ENCODE assay signal across 9 cellular contexts in genomic region chr1:154198756-154199562, GRCh38. TPM values are rescaled to one million over a fixed set of nuclear protein-coding genes. Genes with fewer than 3 reads are reported as not detected.
DNase-seq lines count a peak whose midpoint lies in the region; ATAC-seq and TF ChIP-seq lines count a peak whose summit lies in the region.
"Had no signal": no experiment of that assay in that cellular context is flagged by ENCODE, and none has a peak within 500 bp of the region (broad histone marks: within the 10 kb centered on the region; RNA-seq: fewer than 3 reads in every experiment).

No MANE protein-coding gene starts in this region.

- H3K27me3 ChIP-seq in lung (ENCODE audit: control insufficient read depth, insufficient read depth) (no peaks in the 10 kb centered on the region), vagina (no peaks in the 10 kb centered on the region)

- H3K4me3 ChIP-seq in lung (no peak overlapping the region), vagina (no peak overlapping the region)

- H3K27ac ChIP-seq in lung (ENCODE audit: low read depth in 1 of 2, low read length in 1 of 2) (no peak overlapping the region), vagina (peak overlapping the region; percentile 31)

- H3K27me3 Mint-ChIP-seq in activated CD8-positive, alpha-beta memory T cell treated with anti-CD3 and anti-CD28 coated beads, Interleukin-2, amount 10 ng/mL, durations not matched to agents 7 days and 5 days, result peaks cover 10% of the 10 kb centered on the region

- CTCF ChIA-PET in activated CD8-positive, alpha-beta memory T cell treated with anti-CD3 and anti-CD28 coated beads, Interleukin-2, amount 10 ng/mL, durations not matched to agents 7 days and 5 days (lab: Charles Lee), result interaction anchor here (0.6 to 3.6 kb wide), 32 partner anchors 9 to 205 kb away, joined by 3 to 24 read pairs (median 4); partner anchors contain the start of genes HAX1 and UBAP2L

- peaks cover 3% of the 10 kb centered on the region for H3K4me1 Mint-ChIP-seq in activated CD8-positive, alpha-beta memory T cell treated with anti-CD3 and anti-CD28 coated beads, Interleukin-2, amount 10 ng/mL, durations not matched to agents 7 days and 5 days

- DNase-seq in activated CD8-positive, alpha-beta memory T cell treated with anti-CD3 and anti-CD28 coated beads, Interleukin-2, amount 10 ng/mL, durations not matched to agents 7 days and 5 days, result peak; percentile 58
- no peak for DNase-seq in activated CD8-positive, alpha-beta memory T cell treated with anti-CD3 and anti-CD28 coated beads, Interleukin-2, amount 50 U/mL, for 48 hours
- DNase-seq in LHCN-M2 (ENCODE audit: low read depth), result peak; percentile 70
- peak; percentile 83 for DNase-seq in dermis blood vessel endothelial cell
- DNase-seq in lung (ENCODE audit: low spot score), result peak; percentile 47
- no peak for DNase-seq in vagina (ENCODE audit: extremely low spot score in 2 of 2)

- no peaks in the 10 kb centered on the region for H3K36me3 Mint-ChIP-seq in activated CD8-positive, alpha-beta memory T cell treated with anti-CD3 and anti-CD28 coated beads, Interleukin-2, amount 10 ng/mL, durations not matched to agents 7 days and 5 days

- no peaks in the 10 kb centered on the region for H3K36me3 ChIP-seq in lung (ENCODE audit: control insufficient read depth in 2 of 2, insufficient read depth in 2 of 2, low read length in 2 of 2)
- no peaks in the 10 kb centered on the region for H3K36me3 ChIP-seq in vagina

- WGBS in lung, 2 donors, result 6 to 8% methylated on average over 5 of the region's 5 CpGs

- intact Hi-C loops in vagina (cut with DNase I), result no loop called here

- H3K9me3 Mint-ChIP-seq in activated CD8-positive, alpha-beta memory T cell treated with anti-CD3 and anti-CD28 coated beads, Interleukin-2, amount 10 ng/mL, durations not matched to agents 7 days and 5 days (ENCODE audit: low read depth), result no peaks in the 10 kb centered on the region

- peak; percentile 77 for ATAC-seq in activated CD8-positive, alpha-beta memory T cell treated with anti-CD3 and anti-CD28 coated beads, Interleukin-2, amount 10 ng/mL, durations not matched to agents 7 days and 5 days
- peak; percentile 88 for ATAC-seq in SK-N-SH treated with all-trans-retinoic acid at 6 μM for 48 hours
- ATAC-seq in lung (ENCODE audit: insufficient read depth, low FRiP score), result peak; percentile 23
- ATAC-seq in HG02763 (IDR thresholded peaks at IDR 0.05; ENCODE audit: unreplicated experiment), result no peak

- H3K9me3 ChIP-seq in lung (ENCODE audit: control insufficient read depth in 2 of 2, insufficient read depth in 1 of 2, low read length in 1 of 2) (no peaks in the 10 kb centered on the region), vagina (no peaks in the 10 kb centered on the region)

- TF ChIP-seq POLR2A in vagina (IDR thresholded peaks at IDR 0.05), result no peak

- no peak overlapping the region for H3K27ac Mint-ChIP-seq in activated CD8-positive, alpha-beta memory T cell treated with anti-CD3 and anti-CD28 coated beads, Interleukin-2, amount 10 ng/mL, durations not matched to agents 7 days and 5 days

- TF ChIP-seq CTCF in lung (IDR thresholded peaks at IDR 0.05; ENCODE audit: control extremely low read depth, extremely low read depth) (peak; percentile 61), vagina (IDR thresholded peaks at IDR 0.05) (peak in 1 of 3 experiments; percentile 46)

- H3K4me1 ChIP-seq in lung (ENCODE audit: control insufficient read depth in 2 of 2, insufficient read depth in 2 of 2, low read length in 2 of 2) (no peaks in the 10 kb centered on the region), vagina (peaks cover 17% of the 10 kb centered on the region)

- H3K4me3 Mint-ChIP-seq in activated CD8-positive, alpha-beta memory T cell treated with anti-CD3 and anti-CD28 coated beads, Interleukin-2, amount 10 ng/mL, durations not matched to agents 7 days and 5 days, result no peak overlapping the region

TF ChIP-seq in SK-N-SH treated with all-trans-retinoic acid at 6 μM for 48 hours, 23 proteins besides CTCF, POLR2A, EP300 and RAD21 (continues in another document):
- no peak for TF ChIP-seq RARB (CRISPR knock-in tag; IDR thresholded peaks at IDR 0.05)
- TF ChIP-seq ZFP3 (CRISPR knock-in tag; IDR thresholded peaks at IDR 0.05), result no peak
- no peak for TF ChIP-seq PATZ1 (CRISPR knock-in tag; IDR thresholded peaks at IDR 0.05; ENCODE audit: borderline replicate concordance)
- TF ChIP-seq TSHZ2 (CRISPR knock-in tag; IDR thresholded peaks at IDR 0.05), result no peak
- no peak for TF ChIP-seq TCF4 (CRISPR knock-in tag; IDR thresholded peaks at IDR 0.05; ENCODE audit: borderline replicate concordance)
- no peak for TF ChIP-seq CREB5 (CRISPR knock-in tag; IDR thresholded peaks at IDR 0.05; ENCODE audit: low read depth)
- TF ChIP-seq ZNF565 (CRISPR knock-in tag; conservative IDR thresholded peaks at IDR 0.05; ENCODE audit: low read depth), result no peak
- no peak for TF ChIP-seq ZFP30 (CRISPR knock-in tag; IDR thresholded peaks at IDR 0.05)
- TF ChIP-seq SNAI2 (CRISPR knock-in tag; IDR thresholded peaks at IDR 0.05), result no peak

RNA-seq across cellular contexts. Expression of gene TPM3, which starts 7.1 kb away (rescaled TPM):
- total RNA-seq in activated CD8-positive, alpha-beta memory T cell treated with anti-CD3 and anti-CD28 coated beads, Interleukin-2, amount 10 ng/mL, durations not matched to agents 7 days and 5 days, result 100 to 1,000 TPM; 678 to 780 TPM
- total RNA-seq in LHCN-M2 (2014; rRNA removed) (1,027 and 1,163 TPM in 2 replicates), dermis blood vessel endothelial cell (707 and 1,476 TPM in 2 replicates), lung (100 to 1,000 TPM; 164 to 433 TPM), vagina (138 TPM)
- polyA plus RNA-seq in LHCN-M2 (2012), result 580 TPM
- polyA plus RNA-seq in lung, result 100 to 1,000 TPM; 178 to 482 TPM

RNA-seq across cellular contexts. Expression of gene CFAP141, which starts 7.2 kb away (rescaled TPM):
- not detected for total RNA-seq in activated CD8-positive, alpha-beta memory T cell treated with anti-CD3 and anti-CD28 coated beads, Interleukin-2, amount 10 ng/mL, durations not matched to agents 7 days and 5 days
- total RNA-seq in LHCN-M2 (2014; rRNA removed) (not detected in 2 replicates), dermis blood vessel endothelial cell (not detected in 2 replicates), lung (1 to 10 TPM; 3.2 to 5.4 TPM), vagina (not detected)
- polyA plus RNA-seq in LHCN-M2 (2012), result not detected
- polyA plus RNA-seq in lung, result 1 to 10 TPM; 3.7 to 8.4 TPM
- total RNA-seq: temporal lobe had no signal

RNA-seq across cellular contexts. Expression of gene UBAP2L, which starts 21.8 kb away (rescaled TPM):
- total RNA-seq in activated CD8-positive, alpha-beta memory T cell treated with anti-CD3 and anti-CD28 coated beads, Interleukin-2, amount 10 ng/mL, durations not matched to agents 7 days and 5 days, result 100 to 1,000 TPM; 162 to 201 TPM
- total RNA-seq in LHCN-M2 (2014; rRNA removed) (94.1 and 116 TPM in 2 replicates), dermis blood vessel endothelial cell (47.8 and 97.6 TPM in 2 replicates), lung (100 to 1,000 TPM; 126 to 147 TPM), vagina (75.9 TPM)
- 133 TPM for polyA plus RNA-seq in LHCN-M2 (2012)
- 10 to 100 TPM; 67.3 to 84.2 TPM for polyA plus RNA-seq in lung

RNA-seq across cellular contexts. Expression of gene NUP210L, which starts 44.1 kb away (rescaled TPM):
- under 1 TPM in 1 of 2 experiments, not detected in 1; 0.09 TPM for total RNA-seq in activated CD8-positive, alpha-beta memory T cell treated with anti-CD3 and anti-CD28 coated beads, Interleukin-2, amount 10 ng/mL, durations not matched to agents 7 days and 5 days
- total RNA-seq in LHCN-M2 (2014; rRNA removed) (not detected in 2 replicates), dermis blood vessel endothelial cell (0.09 and 0.17 TPM in 2 replicates), lung (under 1 TPM; 0.09 to 0.26 TPM), vagina (not detected)
- polyA plus RNA-seq in LHCN-M2 (2012), result not detected
- under 1 TPM; 0.03 to 0.08 TPM for polyA plus RNA-seq in lung

Comparison
In these comparisons a context has a peak if more than half of its experiments do, and no peak if none do; other contexts are left out.
1. DNase-seq: peak in activated CD8-positive, alpha-beta memory T cell treated with anti-CD3 and anti-CD28 coated beads, Interleukin-2, amount 10 ng/mL, durations not matched to agents 7 days and 5 days (single experiment), LHCN-M2 (single experiment), dermis blood vessel endothelial cell (single experiment) and lung (single experiment); none in activated CD8-positive, alpha-beta memory T cell treated with anti-CD3 and anti-CD28 coated beads, Interleukin-2, amount 50 U/mL, for 48 hours (single experiment) and vagina (0 of 2).